In the genomic region with DNA sequence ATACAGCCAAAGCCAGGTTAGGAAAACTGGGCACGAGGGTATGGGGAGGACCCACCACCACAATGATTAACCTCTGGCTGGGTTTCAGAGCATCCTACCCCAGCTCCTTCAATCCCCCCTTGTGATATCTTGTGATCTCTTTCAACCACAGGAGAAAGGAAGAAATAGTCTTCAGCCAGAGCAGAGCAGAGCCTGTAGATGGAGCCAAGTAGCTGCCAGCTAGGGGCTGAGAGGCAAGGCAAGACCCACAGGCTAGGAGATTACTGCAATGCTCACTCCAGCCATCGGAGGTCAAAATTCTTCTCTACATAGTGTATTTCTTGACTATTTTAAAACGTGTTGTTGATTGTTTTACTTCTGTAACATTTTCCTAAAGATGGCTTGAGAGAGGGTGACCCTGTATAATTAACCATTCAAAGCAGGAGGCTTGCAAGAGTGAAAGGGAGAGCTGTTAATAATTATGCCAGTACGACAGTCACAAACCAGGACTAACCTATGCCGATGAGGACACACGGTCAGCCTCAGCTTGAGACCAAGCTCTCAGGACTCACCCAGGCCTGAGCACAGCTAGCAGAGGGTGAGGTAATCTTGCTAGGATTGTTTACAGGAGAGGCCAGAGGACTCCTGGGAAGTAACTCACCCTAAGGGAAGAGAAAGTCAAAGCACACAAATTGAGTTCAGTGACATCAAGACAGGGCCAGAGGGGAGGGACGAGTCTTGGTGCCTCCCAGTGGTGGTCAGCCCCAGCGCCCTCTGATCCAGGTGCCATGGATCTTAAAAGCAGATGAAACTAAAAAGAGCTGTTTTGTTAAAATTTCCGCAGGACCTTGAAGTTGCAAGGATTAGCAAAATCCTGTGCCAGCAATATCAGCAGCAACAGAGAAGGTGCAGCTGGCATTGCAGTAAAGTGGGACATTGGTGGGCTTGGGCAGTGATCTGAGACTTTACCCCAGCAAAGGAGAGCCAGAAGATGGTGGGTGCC, we compare ENCODE assay signal across 1 cellular context.
TF ChIP-seq lines count a peak whose summit lies in the region.

No MANE protein-coding gene starts in this region.

TF ChIP-seq in GM12878, 131 proteins besides CTCF, POLR2A, EP300 and RAD21 (continued from another document):
- TF ChIP-seq, protein P1, sequence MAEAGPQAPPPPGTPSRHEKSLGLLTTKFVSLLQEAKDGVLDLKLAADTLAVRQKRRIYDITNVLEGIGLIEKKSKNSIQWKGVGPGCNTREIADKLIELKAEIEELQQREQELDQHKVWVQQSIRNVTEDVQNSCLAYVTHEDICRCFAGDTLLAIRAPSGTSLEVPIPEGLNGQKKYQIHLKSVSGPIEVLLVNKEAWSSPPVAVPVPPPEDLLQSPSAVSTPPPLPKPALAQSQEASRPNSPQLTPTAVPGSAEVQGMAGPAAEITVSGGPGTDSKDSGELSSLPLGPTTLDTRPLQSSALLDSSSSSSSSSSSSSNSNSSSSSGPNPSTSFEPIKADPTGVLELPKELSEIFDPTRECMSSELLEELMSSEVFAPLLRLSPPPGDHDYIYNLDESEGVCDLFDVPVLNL (IDR thresholded peaks at IDR 0.05; ENCODE audit: low read depth, low read length), result no peak
TF ChIP-seq in GM12878: peak in this region for 1.
